1 cellular context compared by ENCODE assay signal in the genomic region with DNA sequence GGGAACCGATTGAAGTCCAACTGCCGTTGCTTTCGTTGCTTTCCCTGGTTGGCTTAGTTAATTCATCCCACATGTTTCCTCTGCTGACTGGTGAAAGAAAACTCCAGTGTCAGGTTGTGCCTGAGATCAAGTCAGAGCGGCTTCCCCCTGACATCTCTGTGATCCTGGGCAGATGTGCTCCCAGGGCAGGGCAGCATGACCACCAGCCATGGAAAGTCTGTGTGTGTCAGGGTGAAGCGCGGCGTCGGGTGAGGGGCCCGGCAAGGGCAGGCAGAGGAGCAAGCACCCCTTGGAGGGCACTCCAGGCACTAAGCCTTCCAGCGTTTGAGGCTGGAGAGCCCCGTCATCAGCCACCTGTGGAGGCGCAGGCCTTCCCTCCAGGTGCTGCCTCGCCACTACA.
TF ChIP-seq lines count a peak whose summit lies in the region.

No MANE protein-coding gene starts in this region.

TF ChIP-seq in WTC11, 78 proteins besides CTCF, POLR2A, EP300 and RAD21:
- TF ChIP-seq, protein P1, sequence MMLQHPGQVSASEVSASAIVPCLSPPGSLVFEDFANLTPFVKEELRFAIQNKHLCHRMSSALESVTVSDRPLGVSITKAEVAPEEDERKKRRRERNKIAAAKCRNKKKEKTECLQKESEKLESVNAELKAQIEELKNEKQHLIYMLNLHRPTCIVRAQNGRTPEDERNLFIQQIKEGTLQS (CRISPR knock-in tag; conservative IDR thresholded peaks at IDR 0.05): no peak
- no peak for TF ChIP-seq JAZF1 (CRISPR knock-in tag; IDR thresholded peaks at IDR 0.05)
- TF ChIP-seq, protein P2, sequence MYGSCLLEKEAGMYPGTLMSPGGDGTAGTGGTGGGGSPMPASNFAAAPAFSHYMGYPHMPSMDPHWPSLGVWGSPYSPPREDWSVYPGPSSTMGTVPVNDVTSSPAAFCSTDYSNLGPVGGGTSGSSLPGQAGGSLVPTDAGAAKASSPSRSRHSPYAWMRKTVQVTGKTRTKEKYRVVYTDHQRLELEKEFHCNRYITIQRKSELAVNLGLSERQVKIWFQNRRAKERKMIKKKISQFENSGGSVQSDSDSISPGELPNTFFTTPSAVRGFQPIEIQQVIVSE (CRISPR knock-in tag; IDR thresholded peaks at IDR 0.05; ENCODE audit: borderline replicate concordance): no peak
- TF ChIP-seq, protein P3, sequence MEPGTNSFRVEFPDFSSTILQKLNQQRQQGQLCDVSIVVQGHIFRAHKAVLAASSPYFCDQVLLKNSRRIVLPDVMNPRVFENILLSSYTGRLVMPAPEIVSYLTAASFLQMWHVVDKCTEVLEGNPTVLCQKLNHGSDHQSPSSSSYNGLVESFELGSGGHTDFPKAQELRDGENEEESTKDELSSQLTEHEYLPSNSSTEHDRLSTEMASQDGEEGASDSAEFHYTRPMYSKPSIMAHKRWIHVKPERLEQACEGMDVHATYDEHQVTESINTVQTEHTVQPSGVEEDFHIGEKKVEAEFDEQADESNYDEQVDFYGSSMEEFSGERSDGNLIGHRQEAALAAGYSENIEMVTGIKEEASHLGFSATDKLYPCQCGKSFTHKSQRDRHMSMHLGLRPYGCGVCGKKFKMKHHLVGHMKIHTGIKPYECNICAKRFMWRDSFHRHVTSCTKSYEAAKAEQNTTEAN (CRISPR knock-in tag; IDR thresholded peaks at IDR 0.05): no peak
- TF ChIP-seq, protein P4, sequence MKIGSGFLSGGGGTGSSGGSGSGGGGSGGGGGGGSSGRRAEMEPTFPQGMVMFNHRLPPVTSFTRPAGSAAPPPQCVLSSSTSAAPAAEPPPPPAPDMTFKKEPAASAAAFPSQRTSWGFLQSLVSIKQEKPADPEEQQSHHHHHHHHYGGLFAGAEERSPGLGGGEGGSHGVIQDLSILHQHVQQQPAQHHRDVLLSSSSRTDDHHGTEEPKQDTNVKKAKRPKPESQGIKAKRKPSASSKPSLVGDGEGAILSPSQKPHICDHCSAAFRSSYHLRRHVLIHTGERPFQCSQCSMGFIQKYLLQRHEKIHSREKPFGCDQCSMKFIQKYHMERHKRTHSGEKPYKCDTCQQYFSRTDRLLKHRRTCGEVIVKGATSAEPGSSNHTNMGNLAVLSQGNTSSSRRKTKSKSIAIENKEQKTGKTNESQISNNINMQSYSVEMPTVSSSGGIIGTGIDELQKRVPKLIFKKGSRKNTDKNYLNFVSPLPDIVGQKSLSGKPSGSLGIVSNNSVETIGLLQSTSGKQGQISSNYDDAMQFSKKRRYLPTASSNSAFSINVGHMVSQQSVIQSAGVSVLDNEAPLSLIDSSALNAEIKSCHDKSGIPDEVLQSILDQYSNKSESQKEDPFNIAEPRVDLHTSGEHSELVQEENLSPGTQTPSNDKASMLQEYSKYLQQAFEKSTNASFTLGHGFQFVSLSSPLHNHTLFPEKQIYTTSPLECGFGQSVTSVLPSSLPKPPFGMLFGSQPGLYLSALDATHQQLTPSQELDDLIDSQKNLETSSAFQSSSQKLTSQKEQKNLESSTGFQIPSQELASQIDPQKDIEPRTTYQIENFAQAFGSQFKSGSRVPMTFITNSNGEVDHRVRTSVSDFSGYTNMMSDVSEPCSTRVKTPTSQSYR (CRISPR knock-in tag; IDR thresholded peaks at IDR 0.05): no peak
- TF ChIP-seq TP53 (CRISPR knock-in tag; IDR thresholded peaks at IDR 0.05): no peak
- TF ChIP-seq, protein P5, sequence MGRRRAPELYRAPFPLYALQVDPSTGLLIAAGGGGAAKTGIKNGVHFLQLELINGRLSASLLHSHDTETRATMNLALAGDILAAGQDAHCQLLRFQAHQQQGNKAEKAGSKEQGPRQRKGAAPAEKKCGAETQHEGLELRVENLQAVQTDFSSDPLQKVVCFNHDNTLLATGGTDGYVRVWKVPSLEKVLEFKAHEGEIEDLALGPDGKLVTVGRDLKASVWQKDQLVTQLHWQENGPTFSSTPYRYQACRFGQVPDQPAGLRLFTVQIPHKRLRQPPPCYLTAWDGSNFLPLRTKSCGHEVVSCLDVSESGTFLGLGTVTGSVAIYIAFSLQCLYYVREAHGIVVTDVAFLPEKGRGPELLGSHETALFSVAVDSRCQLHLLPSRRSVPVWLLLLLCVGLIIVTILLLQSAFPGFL (CRISPR knock-in tag; IDR thresholded peaks at IDR 0.05; ENCODE audit: borderline replicate concordance): no peak
- no peak for TF ChIP-seq NR1H2 (CRISPR knock-in tag; IDR thresholded peaks at IDR 0.05)
- no peak for TF ChIP-seq NR2C2 (CRISPR knock-in tag; IDR thresholded peaks at IDR 0.05)
- TF ChIP-seq RORB (CRISPR knock-in tag; IDR thresholded peaks at IDR 0.05): no peak
- no peak for TF ChIP-seq ZNF219 (CRISPR knock-in tag; IDR thresholded peaks at IDR 0.05; ENCODE audit: borderline replicate concordance)
